In genomic region chr22:38273135-38273761, GRCh38 we compare ENCODE assay signal across 8 cellular contexts. TPM values are rescaled to one million over a fixed set of nuclear protein-coding genes. Genes with fewer than 3 reads are reported as not detected.
A peak's percentile ranks its signal among the peaks of the same experiment; 100 is the strongest.
DNase-seq lines count a peak whose midpoint lies in the region; ATAC-seq and TF ChIP-seq lines count a peak whose summit lies in the region.

No MANE protein-coding gene starts in this region.

- peaks cover 41% of the 10 kb centered on the region for H3K79me2 ChIP-seq in neural cell (replicated peaks; ENCODE audit: insufficient read depth, low read length)

- no peak for TF ChIP-seq RAD21 in neural cell (conservative IDR thresholded peaks at IDR 0.05)

- H3K36me3 ChIP-seq in SJCRH30 (no peaks in the 10 kb centered on the region), neural cell (ENCODE audit: insufficient read depth, low read length) (no peaks in the 10 kb centered on the region)

- no peaks in the 10 kb centered on the region for H4K20me1 ChIP-seq in neural cell (ENCODE audit: insufficient read depth)

- H3K9me3 ChIP-seq in SJCRH30 (replicated peaks), result no peaks in the 10 kb centered on the region
- H3K9me3 ChIP-seq in neural cell (ENCODE audit: low read length), result no peaks in the 10 kb centered on the region

- H3K4me3 ChIP-seq in GM12875 (ENCODE audit: low read depth, low read length), result peak overlapping the region; percentile 51
- H3K4me3 ChIP-seq in SJCRH30, result peak overlapping the region; percentile 96
- peak overlapping the region; percentile 96 for H3K4me3 ChIP-seq in neural cell (ENCODE audit: low read length)

- H3K27me3 ChIP-seq in SJCRH30, result no peaks in the 10 kb centered on the region
- no peaks in the 10 kb centered on the region for H3K27me3 ChIP-seq in neural cell (ENCODE audit: insufficient read depth, low read depth, low read length)

- peak overlapping the region; percentile 88 for H3K9ac ChIP-seq in neural cell (ENCODE audit: low read length)

- TF ChIP-seq CTCF in GM12875 (IDR thresholded peaks at IDR 0.05; ENCODE audit: borderline replicate concordance, insufficient read depth, low read depth, low read length) (no peak), neural cell (IDR thresholded peaks at IDR 0.05; ENCODE audit: poor library complexity, severe bottlenecking) (no peak)

- peak overlapping the region; percentile 99 for H3K4me2 ChIP-seq in neural cell (ENCODE audit: low read length)

- no peaks in the 10 kb centered on the region; the same call in 1 of the 2 replicates for H3K4me1 ChIP-seq in SJCRH30

- H3K9me2 ChIP-seq in neural cell (ENCODE audit: insufficient read depth, low read length), result no peaks in the 10 kb centered on the region

- ATAC-seq in GM18502 (IDR thresholded peaks at IDR 0.05; ENCODE audit: poor library complexity, unreplicated experiment) (no peak), HG03175 (IDR thresholded peaks at IDR 0.05; ENCODE audit: unreplicated experiment) (no peak)

- no peak for TF ChIP-seq EP300 in neural cell (conservative IDR thresholded peaks at IDR 0.05; ENCODE audit: poor library complexity, severe bottlenecking)

- H2AFZ ChIP-seq in neural cell (ENCODE audit: low read depth, low read length), result peak overlapping the region; percentile 99

- H3K27ac ChIP-seq in SJCRH30 (peak overlapping the region; percentile 39; the same call in 1 of the 2 replicates), epithelial cell of prostate (peak overlapping the region; percentile 68), neural cell (ENCODE audit: low read length) (peak overlapping the region; percentile 74)

- DNase-seq in SJCRH30 (peak in 1 of 2 experiments; percentile 40), epithelial cell of prostate (ENCODE audit: low read depth, low spot score) (no peak), islet precursor cell (no peak), A172 (ENCODE audit: low spot score) (no peak)

- H3F3A ChIP-seq in neural cell (ENCODE audit: insufficient read depth, low read length, poor library complexity, severe bottlenecking), result no peaks in the 10 kb centered on the region

TF ChIP-seq in neural cell, 6 proteins besides CTCF, POLR2A, EP300 and RAD21:
- TF ChIP-seq TAF1 (IDR thresholded peaks at IDR 0.05; ENCODE audit: low read depth), result no peak
- no peak for TF ChIP-seq POLR2AphosphoS5 (IDR thresholded peaks at IDR 0.05)
- TF ChIP-seq REST (IDR thresholded peaks at IDR 0.05; ENCODE audit: borderline replicate concordance), result no peak
- TF ChIP-seq SMC3 (conservative IDR thresholded peaks at IDR 0.05; ENCODE audit: poor library complexity), result no peak
- no peak for TF ChIP-seq MXI1 (conservative IDR thresholded peaks at IDR 0.05; ENCODE audit: poor library complexity, severe bottlenecking)
- no peak for TF ChIP-seq EZH2 (IDR thresholded peaks at IDR 0.05; ENCODE audit: borderline replicate concordance, insufficient read depth, low read length, poor library complexity, severe bottlenecking)

RNA-seq across cellular contexts. Expression of gene TMEM184B, which starts 0.4 kb away (rescaled TPM):
- 16.9 and 18.7 TPM in 2 replicates for total RNA-seq in SJCRH30 (2014; rRNA removed; shearing (Covaris generic))
- polyA plus RNA-seq in neural cell, result 19.7 and 29.3 TPM in 2 replicates
- polyA minus RNA-seq in neural cell, result 29.1 and 29.7 TPM in 2 replicates
- total RNA-seq in A172 (2014; rRNA removed; shearing (Covaris generic)), result 21.5 and 33.8 TPM in 2 replicates

RNA-seq across cellular contexts. Expression of gene CSNK1E, which starts 44.0 kb away (rescaled TPM):
- total RNA-seq in SJCRH30 (2014; rRNA removed; shearing (Covaris generic)), result 142 and 143 TPM in 2 replicates
- polyA plus RNA-seq in neural cell, result 230 and 254 TPM in 2 replicates
- 234 and 256 TPM in 2 replicates for polyA minus RNA-seq in neural cell
- total RNA-seq in A172 (2014; rRNA removed; shearing (Covaris generic)), result 61.3 and 67.5 TPM in 2 replicates
